13 cellular contexts compared by ENCODE assay signal in the genomic region with DNA sequence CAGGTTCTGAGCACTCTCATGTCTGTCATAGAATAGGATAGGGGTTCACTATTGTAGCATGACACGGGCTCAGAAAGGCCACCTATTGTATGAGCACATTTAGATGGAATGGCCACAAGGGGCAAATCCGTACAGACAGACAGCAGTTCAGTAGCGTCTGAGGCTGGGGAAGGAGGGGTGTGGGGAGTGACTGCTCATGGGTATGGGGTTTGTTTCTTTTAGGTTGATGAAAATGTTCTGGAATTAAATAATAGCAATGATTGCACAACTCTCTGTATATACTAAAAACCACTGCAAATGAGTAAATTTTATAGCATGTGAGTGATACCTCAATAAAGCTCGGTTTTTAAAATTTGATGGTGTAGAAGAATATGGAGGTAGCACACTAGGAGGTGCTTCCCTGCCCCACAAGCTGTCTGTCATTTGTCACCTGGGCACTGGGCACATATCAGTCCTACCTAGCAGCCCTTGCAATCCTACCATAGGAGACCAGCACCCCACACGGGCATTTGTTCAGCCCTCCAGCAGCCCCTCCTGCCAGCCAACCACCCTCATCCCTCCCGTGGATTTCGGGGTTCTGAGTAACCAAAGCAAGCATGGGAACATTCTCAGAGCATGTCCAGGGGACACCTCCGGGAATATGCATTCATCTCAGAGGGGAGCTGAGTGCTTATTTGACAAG. TPM values are rescaled to one million over a fixed set of nuclear protein-coding genes. Genes with fewer than 3 reads are reported as not detected.
DNase-seq lines count a peak whose midpoint lies in the region; ATAC-seq, FAIRE-seq and TF ChIP-seq lines count a peak whose summit lies in the region.
"Had no signal": no experiment of that assay in that cellular context is flagged by ENCODE, and none has a peak within 500 bp of the region (broad histone marks: within the 10 kb centered on the region; RNA-seq: fewer than 3 reads in every experiment).

No MANE protein-coding gene starts in this region.

- no peaks in the 10 kb centered on the region for H3K9me3 Mint-ChIP-seq in MCF 10A (ENCODE audit: unreplicated experiment)
- no peaks in the 10 kb centered on the region for H3K9me3 Mint-ChIP-seq in astrocyte (ENCODE audit: unreplicated experiment)
- H3K9me3 Mint-ChIP-seq in mesothelial cell of epicardium, result no peaks in the 10 kb centered on the region

- no peaks in the 10 kb centered on the region for H3K36me3 Mint-ChIP-seq in MCF 10A (ENCODE audit: insufficient read depth, unreplicated experiment)
- peaks cover 11% of the 10 kb centered on the region for H3K36me3 Mint-ChIP-seq in astrocyte (ENCODE audit: low read depth, unreplicated experiment)
- no peaks in the 10 kb centered on the region for H3K36me3 Mint-ChIP-seq in mesothelial cell of epicardium

- no peaks in the 10 kb centered on the region for H4K20me1 ChIP-seq in mammary epithelial cell (ENCODE audit: insufficient read depth, low read length)
- H4K20me1 ChIP-seq in astrocyte (ENCODE audit: insufficient read depth, low read length), result peaks cover 11% of the 10 kb centered on the region

- no peaks in the 10 kb centered on the region for H3K27me3 Mint-ChIP-seq in MCF 10A (ENCODE audit: insufficient read depth, unreplicated experiment)
- no peaks in the 10 kb centered on the region for H3K27me3 Mint-ChIP-seq in astrocyte (ENCODE audit: low read depth, unreplicated experiment)
- H3K27me3 Mint-ChIP-seq in mesothelial cell of epicardium (ENCODE audit: low read depth), result no peaks in the 10 kb centered on the region

- no peak overlapping the region for H3K4me3 ChIP-seq in mammary epithelial cell (replicated peaks in 1 of 3; ENCODE audit: insufficient read depth in 1 of 3, low read depth in 2 of 3, low read length in 3 of 3)
- no peak overlapping the region for H3K4me3 ChIP-seq in astrocyte (ENCODE audit: insufficient read depth, low read depth, low read length)
- H3K4me3 ChIP-seq in left lung, result no peak overlapping the region
- H3K4me3 ChIP-seq: adrenal gland, thoracic aorta had no signal

- no peak for FAIRE-seq in astrocyte (lab: Jason Lieb, UNC)

- H2AFZ ChIP-seq in mammary epithelial cell (ENCODE audit: low read depth, low read length), result no peak overlapping the region
- no peak overlapping the region for H2AFZ ChIP-seq in astrocyte (ENCODE audit: low read depth, low read length)

- H3K27ac ChIP-seq in mammary epithelial cell (ENCODE audit: insufficient read depth, low read depth, low read length) (no peak overlapping the region), astrocyte (ENCODE audit: low read depth, low read length) (no peak overlapping the region), left lung (peak overlapping the region in 1 of 2 donors; percentile 59)

- no peaks in the 10 kb centered on the region for H3K9me3 ChIP-seq in mammary epithelial cell (replicated peaks; ENCODE audit: insufficient read depth, low read length)
- no peaks in the 10 kb centered on the region for H3K9me3 ChIP-seq in astrocyte (ENCODE audit: insufficient read depth, low read depth, low read length)
- H3K9me3 ChIP-seq in left lung, result no peaks in the 10 kb centered on the region
- H3K9me3 ChIP-seq: adrenal gland, thoracic aorta had no signal

- H3K4me2 ChIP-seq in mammary epithelial cell (ENCODE audit: insufficient read depth, low read depth, low read length) (no peak overlapping the region), astrocyte (ENCODE audit: low read length) (peak overlapping the region; percentile 44)

- H3K4me3 Mint-ChIP-seq in MCF 10A (ENCODE audit: unreplicated experiment) (no peak overlapping the region), astrocyte (ENCODE audit: unreplicated experiment) (no peak overlapping the region), mesothelial cell of epicardium (no peak overlapping the region)

- CTCF ChIA-PET in MCF 10A (lab: Yijun Ruan, JAX), result interaction anchor here (0.8 kb wide), 1 partner anchor 351 kb away, joined by 3 read pairs; no protein-coding TSS in a partner anchor
- CTCF ChIA-PET in mammary epithelial cell (lab: Charles Lee; ENCODE audit: low non-redundant PET), result no interaction called here

- H3K4me1 ChIP-seq in mammary epithelial cell (ENCODE audit: insufficient read depth, low read length), result peaks cover 40% of the 10 kb centered on the region
- H3K4me1 ChIP-seq in astrocyte (ENCODE audit: insufficient read depth, low read length), result peaks cover 15% of the 10 kb centered on the region
- H3K4me1 ChIP-seq in left lung, result peaks cover 0 to 22% of the 10 kb centered on the region in 2 donors

- DNase-seq in MCF 10A (ENCODE audit: unreplicated experiment) (peak; percentile 27), mammary epithelial cell (no peak), astrocyte (ENCODE audit: low read depth) (no peak), mesothelial cell of epicardium (ENCODE audit: low spot score in 2 of 2, unreplicated experiment in 2 of 2) (no peak), left lung (no peak), SKM-1 treated with dmso at 0.1 percent for 144 hours (lab: John Stamatoyannopoulos, UW; ENCODE audit: unreplicated experiment) (no peak), Right ventricle myocardium inferior (ENCODE audit: missing footprints) (no peak), NCI-H146 treated with DMSO at 0.1 percent for 48 hours (lab: John Stamatoyannopoulos, UW; ENCODE audit: unreplicated experiment) (no peak)
- DNase-seq: DMS79, KG1, NCI-H2171 treated with DMSO at 0.1 percent for 48 hours had no signal

- H3K27ac Mint-ChIP-seq in MCF 10A (ENCODE audit: low read depth, unreplicated experiment), result no peak overlapping the region
- no peak overlapping the region for H3K27ac Mint-ChIP-seq in astrocyte (ENCODE audit: unreplicated experiment)
- H3K27ac Mint-ChIP-seq in mesothelial cell of epicardium, result peak overlapping the region; percentile 6

- intact Hi-C loops in MCF 10A (cut with micrococcal nuclease) (no loop called here), mammary epithelial cell (cut with micrococcal nuclease) (loop anchor here (5.0 kb wide), 1 partner anchor 95 kb away; no protein-coding TSS in a partner anchor), left lung (cut with DNase I) (no loop called here), Right ventricle myocardium inferior (cut with DNase I) (no loop called here)

- 71% methylated on average over 8 of the region's 8 CpGs for WGBS in mammary epithelial cell (ENCODE audit: low coverage, missing lambda C conversion rate)

- ATAC-seq in left lung, result no peak
- ATAC-seq in Right ventricle myocardium inferior, result no peak

- H3K27me3 ChIP-seq in mammary epithelial cell (ENCODE audit: insufficient read depth, low read length) (no peaks in the 10 kb centered on the region), astrocyte (ENCODE audit: insufficient read depth, low read length) (no peaks in the 10 kb centered on the region), left lung (no peaks in the 10 kb centered on the region)
- H3K27me3 ChIP-seq: adrenal gland had no signal

- no TSS peak for BruUV-seq in MCF 10A (replicated peaks; lab: Mats Ljungman, UMichigan)
- BruUV-seq in mammary epithelial cell (replicated peaks; lab: Mats Ljungman, UMichigan), result no TSS peak

- H3K36me3 ChIP-seq in mammary epithelial cell (ENCODE audit: insufficient read depth, low read length) (no peaks in the 10 kb centered on the region), astrocyte (ENCODE audit: insufficient read depth, low read length) (no peaks in the 10 kb centered on the region), left lung (no peaks in the 10 kb centered on the region)
- H3K36me3 ChIP-seq: adrenal gland, thoracic aorta had no signal

- H3K4me1 Mint-ChIP-seq in MCF 10A (ENCODE audit: insufficient read depth, unreplicated experiment) (peaks cover 23% of the 10 kb centered on the region), astrocyte (ENCODE audit: low read depth, unreplicated experiment) (peaks cover 25% of the 10 kb centered on the region), mesothelial cell of epicardium (peaks cover 17% of the 10 kb centered on the region)

- TF ChIP-seq CTCF in MCF 10A (IDR thresholded peaks at IDR 0.05; ENCODE audit: unreplicated experiment) (no peak), mammary epithelial cell (conservative IDR thresholded peaks at IDR 0.05 in 1 of 2, IDR thresholded peaks at IDR 0.05 in 1 of 2; ENCODE audit: extremely low read depth in 1 of 2, insufficient read depth in 1 of 2, low read depth in 1 of 2, low read length in 2 of 2) (no peak), astrocyte (IDR thresholded peaks at IDR 0.05; ENCODE audit: insufficient read depth, low read depth, low read length) (no peak), mesothelial cell of epicardium (IDR thresholded peaks at IDR 0.05; ENCODE audit: unreplicated experiment) (no peak), left lung (IDR thresholded peaks at IDR 0.05) (no peak)

- dilution Hi-C loops in mammary epithelial cell (cut with HindIII; ENCODE audit: low sequenced_read_pairs), result no loop called here

- no peak overlapping the region for H3K9ac ChIP-seq in mammary epithelial cell (ENCODE audit: insufficient read depth, low read length)
- no peak overlapping the region for H3K9ac ChIP-seq in astrocyte (ENCODE audit: low read length)

- H3K79me2 ChIP-seq in mammary epithelial cell (ENCODE audit: insufficient read depth, low read length), result peaks cover 68% of the 10 kb centered on the region
- H3K79me2 ChIP-seq in astrocyte (ENCODE audit: insufficient read depth, low read length), result peaks cover 57% of the 10 kb centered on the region

- POLR2A ChIA-PET in MCF 10A (lab: Yijun Ruan, JAX), result interaction anchor here (0.5 kb wide), 1 partner anchor 156 kb away, joined by 3 read pairs; no protein-coding TSS in a partner anchor

- in situ Hi-C loops in mammary epithelial cell (cut with MboI; ENCODE audit: low sequenced_read_pairs in 2 of 2), result no loop called here

RNA-seq across cellular contexts. Expression of gene KCNMA1, which starts 35.2 kb away (rescaled TPM):
- total RNA-seq in MCF 10A (2022) (7.5 and 16.4 TPM in 2 replicates), mammary epithelial cell (10 to 100 TPM in 1 of 2 donors, 1 to 10 TPM in 1; 3.8 to 45.9 TPM), astrocyte (43.3 and 45.8 TPM in 2 replicates), mesothelial cell of epicardium (38.4 to 44.0 TPM (median 41.3 TPM) in 3 replicates), left lung (10 to 100 TPM; 14.8 to 21.1 TPM), Right ventricle myocardium inferior (2.2 TPM)
- 29.7 TPM for polyA plus RNA-seq in mammary epithelial cell
- 62.8 TPM for polyA minus RNA-seq in mammary epithelial cell
